8 cellular contexts compared by ENCODE assay signal in the genomic region with DNA sequence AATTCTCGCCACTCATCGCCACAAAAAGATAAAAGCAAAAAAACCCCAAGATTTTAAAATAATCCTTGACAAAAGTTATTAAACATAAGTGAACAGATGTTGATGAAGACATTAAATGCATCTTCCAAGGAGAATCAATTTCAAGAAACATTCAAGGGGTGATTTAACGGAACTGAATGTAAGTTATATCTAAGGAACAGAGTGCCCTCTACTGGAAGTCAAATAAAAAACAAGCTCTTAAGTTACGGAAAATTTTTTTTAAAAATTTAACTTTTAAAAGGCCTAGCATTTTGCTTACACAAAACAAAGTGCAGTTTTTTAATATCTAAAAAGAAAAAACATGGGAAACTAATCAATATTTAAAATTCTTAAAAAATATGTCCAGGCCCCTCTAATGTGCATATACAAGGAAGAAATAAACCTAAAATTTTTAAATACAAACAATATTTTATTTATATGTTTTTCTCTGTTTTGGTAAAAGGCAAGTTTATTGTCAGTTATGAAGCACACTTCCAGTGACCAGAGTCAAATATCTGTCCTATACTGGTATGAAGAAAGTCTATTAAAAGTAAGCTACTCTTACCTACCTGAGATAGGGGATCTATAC. TPM values are rescaled to one million over a fixed set of nuclear protein-coding genes. Genes with fewer than 3 reads are reported as not detected.
A peak's percentile ranks its signal among the peaks of the same experiment; 100 is the strongest.
DNase-seq lines count a peak whose midpoint lies in the region; ATAC-seq and TF ChIP-seq lines count a peak whose summit lies in the region.

No MANE protein-coding gene starts in this region.

- H3K27me3 ChIP-seq in WERI-Rb-1 (ENCODE audit: insufficient read depth, low read depth, severe bottlenecking), result no peaks in the 10 kb centered on the region

- H3K27ac Mint-ChIP-seq in chondrocyte (ENCODE audit: unreplicated experiment) (no peak overlapping the region), nephron (no peak overlapping the region)

- H3K36me3 Mint-ChIP-seq in chondrocyte (ENCODE audit: low read depth) (no peaks in the 10 kb centered on the region), nephron (ENCODE audit: low read depth) (peaks cover 46% of the 10 kb centered on the region)

- ATAC-seq in HG02610 (IDR thresholded peaks at IDR 0.05; ENCODE audit: unreplicated experiment), result no peak
- no peak for ATAC-seq in stimulated activated naive CD8-positive, alpha-beta T cell treated with anti-CD3 and anti-CD28 coated beads, Interleukin-15, Interleukin-2, amounts not matched to agents 100 U/mL and 50 U/mL, for 24 hours

- TF ChIP-seq CTCF in chondrocyte (IDR thresholded peaks at IDR 0.05) (peak; percentile 90), nephron (IDR thresholded peaks at IDR 0.05; ENCODE audit: unreplicated experiment in 3 of 3) (peak; percentile 48 to 66 (median 57)), WERI-Rb-1 (IDR thresholded peaks at IDR 0.05; ENCODE audit: low read depth, low read length) (no peak)

- H3K9me3 Mint-ChIP-seq in chondrocyte (ENCODE audit: low read depth), result no peaks in the 10 kb centered on the region
- no peaks in the 10 kb centered on the region for H3K9me3 Mint-ChIP-seq in nephron

- H3K9me3 ChIP-seq in WERI-Rb-1 (ENCODE audit: severe bottlenecking), result no peaks in the 10 kb centered on the region

- H3K4me3 Mint-ChIP-seq in chondrocyte (ENCODE audit: unreplicated experiment) (no peak overlapping the region), nephron (no peak overlapping the region)

- H3K36me3 ChIP-seq in WERI-Rb-1, result peaks cover 58% of the 10 kb centered on the region

- no peak overlapping the region for H3K4me3 ChIP-seq in WERI-Rb-1 (ENCODE audit: low read depth, low read length)

- H3K4me1 Mint-ChIP-seq in chondrocyte (ENCODE audit: low read depth), result peaks cover 2% of the 10 kb centered on the region
- no peaks in the 10 kb centered on the region for H3K4me1 Mint-ChIP-seq in nephron

- H3K27me3 Mint-ChIP-seq in chondrocyte (ENCODE audit: low read depth) (no peaks in the 10 kb centered on the region), nephron (ENCODE audit: low read depth) (no peaks in the 10 kb centered on the region)

- H3K27ac ChIP-seq in WERI-Rb-1, result no peak overlapping the region

- DNase-seq in DMS 273 (lab: John Stamatoyannopoulos, UW; ENCODE audit: unreplicated experiment) (peak; percentile 39), DMS 273 treated with DMSO at 0.1 percent for 48 hours (lab: John Stamatoyannopoulos, UW) (no peak), NCI-H2171 (lab: John Stamatoyannopoulos, UW) (peak; percentile 3), chondrocyte (ENCODE audit: low spot score) (no peak), WERI-Rb-1 (no peak)
- no peak for DNase-seq in stimulated activated naive CD8-positive, alpha-beta T cell treated with anti-CD3 and anti-CD28 coated beads, Interleukin-15, Interleukin-2, amounts not matched to agents 100 U/mL and 50 U/mL, for 24 hours

RNA-seq across cellular contexts. Expression of gene TEX10, which starts 28.0 kb away (rescaled TPM):
- 14.4 to 15.8 TPM (median 14.6 TPM) in 3 replicates for total RNA-seq in chondrocyte

Comparison
In these comparisons a context has a peak if more than half of its experiments do, and no peak if none do; other contexts are left out.
1. DNase-seq: peak in DMS 273 (single experiment) and NCI-H2171 (single experiment); none in DMS 273 treated with DMSO at 0.1 percent for 48 hours (single experiment), chondrocyte (single experiment), WERI-Rb-1 (single experiment) and stimulated activated naive CD8-positive, alpha-beta T cell treated with anti-CD3 and anti-CD28 coated beads, Interleukin-15, Interleukin-2, amounts not matched to agents 100 U/mL and 50 U/mL, for 24 hours (single experiment).